In genomic region chr1:24728982-24729381, GRCh38 we compare ENCODE assay signal across 3 cellular contexts.
TF ChIP-seq lines count a peak whose summit lies in the region.

No MANE protein-coding gene starts in this region.

TF ChIP-seq in HEK293, 187 proteins besides CTCF, POLR2A, EP300 and RAD21:
- TF ChIP-seq, protein P1, sequence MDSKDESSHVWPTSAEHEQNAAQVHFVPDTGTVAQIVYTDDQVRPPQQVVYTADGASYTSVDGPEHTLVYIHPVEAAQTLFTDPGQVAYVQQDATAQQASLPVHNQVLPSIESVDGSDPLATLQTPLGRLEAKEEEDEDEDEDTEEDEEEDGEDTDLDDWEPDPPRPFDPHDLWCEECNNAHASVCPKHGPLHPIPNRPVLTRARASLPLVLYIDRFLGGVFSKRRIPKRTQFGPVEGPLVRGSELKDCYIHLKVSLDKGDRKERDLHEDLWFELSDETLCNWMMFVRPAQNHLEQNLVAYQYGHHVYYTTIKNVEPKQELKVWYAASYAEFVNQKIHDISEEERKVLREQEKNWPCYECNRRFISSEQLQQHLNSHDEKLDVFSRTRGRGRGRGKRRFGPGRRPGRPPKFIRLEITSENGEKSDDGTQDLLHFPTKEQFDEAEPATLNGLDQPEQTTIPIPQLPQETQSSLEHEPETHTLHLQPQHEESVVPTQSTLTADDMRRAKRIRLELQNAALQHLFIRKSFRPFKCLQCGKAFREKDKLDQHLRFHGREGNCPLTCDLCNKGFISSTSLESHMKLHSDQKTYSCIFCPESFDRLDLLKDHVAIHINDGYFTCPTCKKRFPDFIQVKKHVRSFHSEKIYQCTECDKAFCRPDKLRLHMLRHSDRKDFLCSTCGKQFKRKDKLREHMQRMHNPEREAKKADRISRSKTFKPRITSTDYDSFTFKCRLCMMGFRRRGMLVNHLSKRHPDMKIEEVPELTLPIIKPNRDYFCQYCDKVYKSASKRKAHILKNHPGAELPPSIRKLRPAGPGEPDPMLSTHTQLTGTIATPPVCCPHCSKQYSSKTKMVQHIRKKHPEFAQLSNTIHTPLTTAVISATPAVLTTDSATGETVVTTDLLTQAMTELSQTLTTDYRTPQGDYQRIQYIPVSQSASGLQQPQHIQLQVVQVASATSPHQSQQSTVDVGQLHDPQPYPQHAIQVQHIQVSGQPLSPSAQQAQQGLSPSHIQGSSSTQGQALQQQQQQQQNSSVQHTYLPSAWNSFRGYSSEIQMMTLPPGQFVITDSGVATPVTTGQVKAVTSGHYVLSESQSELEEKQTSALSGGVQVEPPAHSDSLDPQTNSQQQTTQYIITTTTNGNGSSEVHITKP (tag by site-specific recombination; IDR thresholded peaks at IDR 0.05) = 0 out of 2 replicates have a peak, but pooled peaks have one; percentile 27
- TF ChIP-seq ZNF473 (tag by site-specific recombination; IDR thresholded peaks at IDR 0.05) (no peak), ZNF280D (tag by site-specific recombination; IDR thresholded peaks at IDR 0.05) (no peak), ZNF239 (tag by site-specific recombination; IDR thresholded peaks at IDR 0.05) (no peak)
- TF ChIP-seq, protein P2, sequence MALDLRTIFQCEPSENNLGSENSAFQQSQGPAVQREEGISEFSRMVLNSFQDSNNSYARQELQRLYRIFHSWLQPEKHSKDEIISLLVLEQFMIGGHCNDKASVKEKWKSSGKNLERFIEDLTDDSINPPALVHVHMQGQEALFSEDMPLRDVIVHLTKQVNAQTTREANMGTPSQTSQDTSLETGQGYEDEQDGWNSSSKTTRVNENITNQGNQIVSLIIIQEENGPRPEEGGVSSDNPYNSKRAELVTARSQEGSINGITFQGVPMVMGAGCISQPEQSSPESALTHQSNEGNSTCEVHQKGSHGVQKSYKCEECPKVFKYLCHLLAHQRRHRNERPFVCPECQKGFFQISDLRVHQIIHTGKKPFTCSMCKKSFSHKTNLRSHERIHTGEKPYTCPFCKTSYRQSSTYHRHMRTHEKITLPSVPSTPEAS (tag by site-specific recombination; IDR thresholded peaks at IDR 0.05) = no peak

TF ChIP-seq in WTC11, 78 proteins besides CTCF, POLR2A, EP300 and RAD21 (continued from another document):
- TF ChIP-seq KAT7 (CRISPR knock-in tag; IDR thresholded peaks at IDR 0.05; ENCODE audit: borderline replicate concordance) (no peak), EMX1 (CRISPR knock-in tag; IDR thresholded peaks at IDR 0.05) (no peak), STAT6 (CRISPR knock-in tag; conservative IDR thresholded peaks at IDR 0.05; ENCODE audit: low read depth) (no peak), USF1 (CRISPR knock-in tag; IDR thresholded peaks at IDR 0.05) (no peak), ZNF219 (CRISPR knock-in tag; IDR thresholded peaks at IDR 0.05; ENCODE audit: borderline replicate concordance) (no peak), RORB (CRISPR knock-in tag; IDR thresholded peaks at IDR 0.05) (no peak), GTF2I (CRISPR knock-in tag; conservative IDR thresholded peaks at IDR 0.05) (no peak), SOX15 (CRISPR knock-in tag; IDR thresholded peaks at IDR 0.05) (no peak), ZNF396 (CRISPR knock-in tag; IDR thresholded peaks at IDR 0.05; ENCODE audit: borderline replicate concordance) (no peak), MXD4 (CRISPR knock-in tag; IDR thresholded peaks at IDR 0.05; ENCODE audit: borderline replicate concordance) (no peak), IRF2 (CRISPR knock-in tag; IDR thresholded peaks at IDR 0.05; ENCODE audit: borderline replicate concordance, low read depth) (no peak)

TF ChIP-seq in HepG2, 621 proteins besides CTCF, POLR2A, EP300 and RAD21 (continued from another document):
- TF ChIP-seq, protein P3, sequence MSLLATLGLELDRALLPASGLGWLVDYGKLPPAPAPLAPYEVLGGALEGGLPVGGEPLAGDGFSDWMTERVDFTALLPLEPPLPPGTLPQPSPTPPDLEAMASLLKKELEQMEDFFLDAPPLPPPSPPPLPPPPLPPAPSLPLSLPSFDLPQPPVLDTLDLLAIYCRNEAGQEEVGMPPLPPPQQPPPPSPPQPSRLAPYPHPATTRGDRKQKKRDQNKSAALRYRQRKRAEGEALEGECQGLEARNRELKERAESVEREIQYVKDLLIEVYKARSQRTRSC (CRISPR knock-in tag; IDR thresholded peaks at IDR 0.05; ENCODE audit: low read depth) = no peak
- TF ChIP-seq, protein P4, sequence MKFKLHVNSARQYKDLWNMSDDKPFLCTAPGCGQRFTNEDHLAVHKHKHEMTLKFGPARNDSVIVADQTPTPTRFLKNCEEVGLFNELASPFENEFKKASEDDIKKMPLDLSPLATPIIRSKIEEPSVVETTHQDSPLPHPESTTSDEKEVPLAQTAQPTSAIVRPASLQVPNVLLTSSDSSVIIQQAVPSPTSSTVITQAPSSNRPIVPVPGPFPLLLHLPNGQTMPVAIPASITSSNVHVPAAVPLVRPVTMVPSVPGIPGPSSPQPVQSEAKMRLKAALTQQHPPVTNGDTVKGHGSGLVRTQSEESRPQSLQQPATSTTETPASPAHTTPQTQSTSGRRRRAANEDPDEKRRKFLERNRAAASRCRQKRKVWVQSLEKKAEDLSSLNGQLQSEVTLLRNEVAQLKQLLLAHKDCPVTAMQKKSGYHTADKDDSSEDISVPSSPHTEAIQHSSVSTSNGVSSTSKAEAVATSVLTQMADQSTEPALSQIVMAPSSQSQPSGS (CRISPR knock-in tag; IDR thresholded peaks at IDR 0.05) = no peak
- TF ChIP-seq CHCHD3 (CRISPR knock-in tag; IDR thresholded peaks at IDR 0.05) = no peak
- TF ChIP-seq, protein P5, sequence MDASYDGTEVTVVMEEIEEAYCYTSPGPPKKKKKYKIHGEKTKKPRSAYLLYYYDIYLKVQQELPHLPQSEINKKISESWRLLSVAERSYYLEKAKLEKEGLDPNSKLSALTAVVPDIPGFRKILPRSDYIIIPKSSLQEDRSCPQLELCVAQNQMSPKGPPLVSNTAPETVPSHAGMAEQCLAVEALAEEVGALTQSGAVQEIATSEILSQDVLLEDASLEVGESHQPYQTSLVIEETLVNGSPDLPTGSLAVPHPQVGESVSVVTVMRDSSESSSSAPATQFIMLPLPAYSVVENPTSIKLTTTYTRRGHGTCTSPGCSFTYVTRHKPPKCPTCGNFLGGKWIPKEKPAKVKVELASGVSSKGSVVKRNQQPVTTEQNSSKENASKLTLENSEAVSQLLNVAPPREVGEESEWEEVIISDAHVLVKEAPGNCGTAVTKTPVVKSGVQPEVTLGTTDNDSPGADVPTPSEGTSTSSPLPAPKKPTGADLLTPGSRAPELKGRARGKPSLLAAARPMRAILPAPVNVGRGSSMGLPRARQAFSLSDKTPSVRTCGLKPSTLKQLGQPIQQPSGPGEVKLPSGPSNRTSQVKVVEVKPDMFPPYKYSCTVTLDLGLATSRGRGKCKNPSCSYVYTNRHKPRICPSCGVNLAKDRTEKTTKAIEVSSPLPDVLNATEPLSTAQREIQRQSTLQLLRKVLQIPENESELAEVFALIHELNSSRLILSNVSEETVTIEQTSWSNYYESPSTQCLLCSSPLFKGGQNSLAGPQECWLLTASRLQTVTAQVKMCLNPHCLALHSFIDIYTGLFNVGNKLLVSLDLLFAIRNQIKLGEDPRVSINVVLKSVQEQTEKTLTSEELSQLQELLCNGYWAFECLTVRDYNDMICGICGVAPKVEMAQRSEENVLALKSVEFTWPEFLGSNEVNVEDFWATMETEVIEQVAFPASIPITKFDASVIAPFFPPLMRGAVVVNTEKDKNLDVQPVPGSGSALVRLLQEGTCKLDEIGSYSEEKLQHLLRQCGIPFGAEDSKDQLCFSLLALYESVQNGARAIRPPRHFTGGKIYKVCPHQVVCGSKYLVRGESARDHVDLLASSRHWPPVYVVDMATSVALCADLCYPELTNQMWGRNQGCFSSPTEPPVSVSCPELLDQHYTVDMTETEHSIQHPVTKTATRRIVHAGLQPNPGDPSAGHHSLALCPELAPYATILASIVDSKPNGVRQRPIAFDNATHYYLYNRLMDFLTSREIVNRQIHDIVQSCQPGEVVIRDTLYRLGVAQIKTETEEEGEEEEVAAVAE (CRISPR knock-in tag; IDR thresholded peaks at IDR 0.05; ENCODE audit: borderline replicate concordance) = no peak
- TF ChIP-seq TFAP4 (IDR thresholded peaks at IDR 0.05; ENCODE audit: borderline replicate concordance, low read depth) = peak; percentile 32; the same call in 1 of the 2 replicates
